Comparison of ENCODE assay signal across 1 cellular context in genomic region chr10:35639021-35639521, GRCh38.
TF ChIP-seq lines count a peak whose summit lies in the region.

No MANE protein-coding gene starts in this region.

TF ChIP-seq in SK-N-SH, 30 proteins besides CTCF, POLR2A, EP300 and RAD21 (continued from another document):
- TF ChIP-seq, protein P1, sequence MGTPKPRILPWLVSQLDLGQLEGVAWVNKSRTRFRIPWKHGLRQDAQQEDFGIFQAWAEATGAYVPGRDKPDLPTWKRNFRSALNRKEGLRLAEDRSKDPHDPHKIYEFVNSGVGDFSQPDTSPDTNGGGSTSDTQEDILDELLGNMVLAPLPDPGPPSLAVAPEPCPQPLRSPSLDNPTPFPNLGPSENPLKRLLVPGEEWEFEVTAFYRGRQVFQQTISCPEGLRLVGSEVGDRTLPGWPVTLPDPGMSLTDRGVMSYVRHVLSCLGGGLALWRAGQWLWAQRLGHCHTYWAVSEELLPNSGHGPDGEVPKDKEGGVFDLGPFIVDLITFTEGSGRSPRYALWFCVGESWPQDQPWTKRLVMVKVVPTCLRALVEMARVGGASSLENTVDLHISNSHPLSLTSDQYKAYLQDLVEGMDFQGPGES (IDR thresholded peaks at IDR 0.05; ENCODE audit: low read depth, low read length), result no peak
- TF ChIP-seq RXRA (IDR thresholded peaks at IDR 0.05; ENCODE audit: borderline replicate concordance, low read depth), result no peak
- no peak for TF ChIP-seq POLR2AphosphoS5 (IDR thresholded peaks at IDR 0.05; ENCODE audit: low read depth, low read length)
- no peak for TF ChIP-seq GATA2 (CRISPR knock-in tag; IDR thresholded peaks at IDR 0.05)
- no peak for TF ChIP-seq USF1 (IDR thresholded peaks at IDR 0.05; ENCODE audit: borderline replicate concordance, low read depth)
- no peak for TF ChIP-seq MAX (IDR thresholded peaks at IDR 0.05; ENCODE audit: low read depth)
- TF ChIP-seq, protein P2, sequence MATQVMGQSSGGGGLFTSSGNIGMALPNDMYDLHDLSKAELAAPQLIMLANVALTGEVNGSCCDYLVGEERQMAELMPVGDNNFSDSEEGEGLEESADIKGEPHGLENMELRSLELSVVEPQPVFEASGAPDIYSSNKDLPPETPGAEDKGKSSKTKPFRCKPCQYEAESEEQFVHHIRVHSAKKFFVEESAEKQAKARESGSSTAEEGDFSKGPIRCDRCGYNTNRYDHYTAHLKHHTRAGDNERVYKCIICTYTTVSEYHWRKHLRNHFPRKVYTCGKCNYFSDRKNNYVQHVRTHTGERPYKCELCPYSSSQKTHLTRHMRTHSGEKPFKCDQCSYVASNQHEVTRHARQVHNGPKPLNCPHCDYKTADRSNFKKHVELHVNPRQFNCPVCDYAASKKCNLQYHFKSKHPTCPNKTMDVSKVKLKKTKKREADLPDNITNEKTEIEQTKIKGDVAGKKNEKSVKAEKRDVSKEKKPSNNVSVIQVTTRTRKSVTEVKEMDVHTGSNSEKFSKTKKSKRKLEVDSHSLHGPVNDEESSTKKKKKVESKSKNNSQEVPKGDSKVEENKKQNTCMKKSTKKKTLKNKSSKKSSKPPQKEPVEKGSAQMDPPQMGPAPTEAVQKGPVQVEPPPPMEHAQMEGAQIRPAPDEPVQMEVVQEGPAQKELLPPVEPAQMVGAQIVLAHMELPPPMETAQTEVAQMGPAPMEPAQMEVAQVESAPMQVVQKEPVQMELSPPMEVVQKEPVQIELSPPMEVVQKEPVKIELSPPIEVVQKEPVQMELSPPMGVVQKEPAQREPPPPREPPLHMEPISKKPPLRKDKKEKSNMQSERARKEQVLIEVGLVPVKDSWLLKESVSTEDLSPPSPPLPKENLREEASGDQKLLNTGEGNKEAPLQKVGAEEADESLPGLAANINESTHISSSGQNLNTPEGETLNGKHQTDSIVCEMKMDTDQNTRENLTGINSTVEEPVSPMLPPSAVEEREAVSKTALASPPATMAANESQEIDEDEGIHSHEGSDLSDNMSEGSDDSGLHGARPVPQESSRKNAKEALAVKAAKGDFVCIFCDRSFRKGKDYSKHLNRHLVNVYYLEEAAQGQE (IDR thresholded peaks at IDR 0.05; ENCODE audit: low read depth, low read length), result no peak
- no peak for TF ChIP-seq MXI1 (IDR thresholded peaks at IDR 0.05; ENCODE audit: low read depth, low read length)
- no peak for TF ChIP-seq FOXM1 (IDR thresholded peaks at IDR 0.05; ENCODE audit: low read depth)
TF ChIP-seq in SK-N-SH: peak in this region for 0.
